1 cellular context compared by ENCODE assay signal in the genomic region with DNA sequence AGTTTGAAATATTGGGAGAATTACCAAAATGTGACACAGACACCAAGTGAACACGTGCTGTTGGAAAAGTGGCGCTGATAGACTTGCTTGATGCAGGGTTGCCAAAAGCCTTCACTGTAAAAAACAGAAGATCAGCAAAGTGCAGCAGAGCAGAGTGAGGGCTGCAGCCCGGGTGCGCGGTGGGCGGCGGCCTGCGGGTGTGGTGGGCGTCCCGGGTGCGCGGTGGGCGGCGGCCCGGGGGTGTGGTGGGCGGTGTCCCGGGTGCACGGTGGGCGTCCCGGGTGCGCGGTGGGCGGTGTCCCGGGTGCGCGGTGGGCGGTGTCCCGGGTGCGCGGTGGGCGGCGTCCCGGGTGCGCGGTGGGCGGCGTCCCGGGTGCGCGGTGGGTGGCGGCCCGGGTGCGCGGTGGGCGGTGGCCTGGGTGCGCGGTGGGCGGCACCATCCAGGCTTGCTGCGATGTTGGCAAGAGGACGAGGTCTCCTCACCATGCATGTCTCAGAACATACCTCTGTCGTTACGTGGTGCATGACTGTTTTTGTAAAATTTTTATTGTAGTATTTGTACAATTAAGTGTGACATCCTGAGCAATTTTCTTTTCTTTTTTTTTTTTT.
TF ChIP-seq lines count a peak whose summit lies in the region.

No MANE protein-coding gene starts in this region.

TF ChIP-seq in GM23338, 12 proteins besides CTCF, POLR2A, EP300 and RAD21 (continued from another document):
- TF ChIP-seq ZNF462 (CRISPR knock-in tag; IDR thresholded peaks at IDR 0.05) (no peak), POLR2AphosphoS5 (IDR thresholded peaks at IDR 0.05; ENCODE audit: low read depth) (no peak), EZH2phosphoT487 (IDR thresholded peaks at IDR 0.05; ENCODE audit: unreplicated experiment) (no peak)
